Comparison of ENCODE assay signal across 25 cellular contexts in the genomic region with DNA sequence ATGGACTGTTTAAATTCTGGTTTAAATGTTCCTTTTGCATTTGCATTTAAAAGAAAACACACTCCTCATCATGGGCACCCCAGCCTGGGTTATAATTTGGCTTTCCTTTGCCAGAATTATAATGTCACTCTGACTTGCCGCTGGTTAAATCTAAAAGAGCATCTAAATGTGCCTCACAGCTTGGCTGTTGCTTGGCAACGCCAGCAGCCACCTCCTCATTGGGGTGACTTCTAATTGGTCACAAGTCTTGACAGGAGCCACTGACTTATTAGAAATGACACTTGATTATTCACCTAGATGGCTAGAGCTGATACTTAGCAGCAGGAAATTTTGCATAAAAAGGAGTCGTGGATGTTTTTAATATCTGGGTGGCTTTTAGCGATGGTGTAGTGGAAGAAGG.
DNase-seq lines count a peak whose midpoint lies in the region; TF ChIP-seq lines count a peak whose summit lies in the region.
"Had no signal": no experiment of that assay in that cellular context is flagged by ENCODE, and none has a peak within 500 bp of the region (broad histone marks: within the 10 kb centered on the region; RNA-seq: fewer than 3 reads in every experiment).

No MANE protein-coding gene starts in this region.

- no peak overlapping the region for H2AFZ ChIP-seq in neural progenitor cell (replicated peaks)

- H4K20me1 ChIP-seq in neural progenitor cell (ENCODE audit: low read depth), result no peaks in the 10 kb centered on the region

- no peaks in the 10 kb centered on the region for H3K36me3 ChIP-seq in neural progenitor cell
- no peaks in the 10 kb centered on the region for H3K36me3 ChIP-seq in esophagus muscularis mucosa
- H3K36me3 ChIP-seq: suprapubic skin had no signal

- CTCF ChIA-PET in Calu3 (lab: Charles Lee), result no interaction called here

- H3K4me1 Mint-ChIP-seq in neural progenitor cell (peaks cover 11% of the 10 kb centered on the region), Calu3 (ENCODE audit: low read depth, unreplicated experiment) (no peaks in the 10 kb centered on the region)

- BruUV-seq in Calu3 (replicated peaks; lab: Mats Ljungman, UMichigan), result no TSS peak

- intact Hi-C loops in Calu3 (cut with micrococcal nuclease; ENCODE audit: unreplicated experiment) (no loop called here), esophagus muscularis mucosa (cut with DNase I) (no loop called here)

- no peak for TF ChIP-seq EP300 in esophagus muscularis mucosa (IDR thresholded peaks at IDR 0.05)

- H3K4me1 ChIP-seq in neural progenitor cell, result no peaks in the 10 kb centered on the region
- no peaks in the 10 kb centered on the region for H3K4me1 ChIP-seq in esophagus muscularis mucosa
- H3K4me1 ChIP-seq: Caco-2, suprapubic skin had no signal

- DNase-seq in NCI-H524 (lab: John Stamatoyannopoulos, UW) (peak; percentile 50 to 52), NCI-H524 treated with DMSO at 0.1 percent for 48 hours (lab: John Stamatoyannopoulos, UW) (no peak), NCI-H2081 (lab: John Stamatoyannopoulos, UW) (peak; percentile 82 to 96), RKO (ENCODE audit: low spot score) (peak; percentile 29), neural progenitor cell (ENCODE audit: low spot score) (peak; percentile 20), Calu3 (no peak), NCI-H2196 treated with DMSO at 0.1 percent for 48 hours (lab: John Stamatoyannopoulos, UW; ENCODE audit: unreplicated experiment) (no peak), esophagus muscularis mucosa (ENCODE audit: extremely low spot score) (no peak)
- DNase-seq: activated CD4-positive, alpha-beta memory T cell treated with anti-CD3 and anti-CD28 coated beads, Interleukin-2, amount 10 ng/mL, durations not matched to agents 7 days and 5 days; activated effector memory CD4-positive, alpha-beta T cell treated with anti-CD3 and anti-CD28 coated beads, Interleukin-2, amount 50 U/mL, for 16 hours; activated naive CD8-positive, alpha-beta T cell treated with anti-CD3 and anti-CD28 coated beads, Interleukin-2, amount 50 U/mL, for 24 hours; Caco-2; cerebellar nuclear complex; EL; H9; MV-4-11; NK-92 treated with Interleukin-12 subunit alpha and Interleukin-12 subunit beta, amount 100 ng/mL, for 24 hours; right cardiac atrium; SHP77 treated with DMSO at 0.1 percent for 48 hours; stimulated activated CD4-positive, alpha-beta T cell treated with anti-CD3 and anti-CD28 coated beads, Interleukin-12 subunit alpha, Interleukin-12 subunit beta, amount 100 ng/mL, for 4 hours; stimulated activated CD4-positive, alpha-beta T cell treated with anti-CD3 and anti-CD28 coated beads, Interleukin-4, amount 100 ng/mL, for 24 hours; stimulated activated naive B cell treated with anti-CD40 and anti-IgM and Interleukin-4, amounts not matched to agents 10 μg/mL and 1 μg/mL and 100 μg/mL, for 72 hours had no signal

- H3K4me3 ChIP-seq in neural progenitor cell, result no peak overlapping the region
- H3K4me3 ChIP-seq in esophagus muscularis mucosa, result no peak overlapping the region
- H3K4me3 ChIP-seq: suprapubic skin had no signal

- no peaks in the 10 kb centered on the region for H3K27me3 ChIP-seq in neural progenitor cell
- no peaks in the 10 kb centered on the region for H3K27me3 ChIP-seq in esophagus muscularis mucosa
- H3K27me3 ChIP-seq: suprapubic skin had no signal

- no peaks in the 10 kb centered on the region for H3F3A ChIP-seq in neural progenitor cell (ENCODE audit: low read depth)

- 89% methylated on average over 4 of the region's 4 CpGs for WGBS in esophagus muscularis mucosa

- H3K27ac ChIP-seq in neural progenitor cell, result no peak overlapping the region
- H3K27ac ChIP-seq in esophagus muscularis mucosa (replicated peaks in 1 of 4), result no peak overlapping the region
- H3K27ac ChIP-seq: suprapubic skin had no signal

- H3K27me3 Mint-ChIP-seq in neural progenitor cell (ENCODE audit: insufficient read depth, low read depth) (peaks cover 3% of the 10 kb centered on the region), Calu3 (ENCODE audit: unreplicated experiment) (no peaks in the 10 kb centered on the region)

- H3K4me2 ChIP-seq in neural progenitor cell, result no peak overlapping the region

- no peak for TF ChIP-seq CTCF in neural progenitor cell (IDR thresholded peaks at IDR 0.05)
- no peak for TF ChIP-seq CTCF in Calu3 (IDR thresholded peaks at IDR 0.05; ENCODE audit: unreplicated experiment)
- no peak for TF ChIP-seq CTCF in esophagus muscularis mucosa (IDR thresholded peaks at IDR 0.05)

- no peak overlapping the region for H3K9ac ChIP-seq in neural progenitor cell

- no peak overlapping the region for H3K27ac Mint-ChIP-seq in neural progenitor cell
- no peak overlapping the region for H3K27ac Mint-ChIP-seq in Calu3 (ENCODE audit: unreplicated experiment)
- H3K27ac Mint-ChIP-seq: activated CD4-positive, alpha-beta memory T cell treated with anti-CD3 and anti-CD28 coated beads, Interleukin-2, amount 10 ng/mL, durations not matched to agents 7 days and 5 days; activated naive CD8-positive, alpha-beta T cell treated with anti-CD3 and anti-CD28 coated beads, Interleukin-2, amount 50 U/mL, for 24 hours; B cell; H9; memory B cell; stimulated activated naive B cell treated with anti-CD40 and anti-IgM and Interleukin-4, amounts not matched to agents 10 μg/mL and 1 μg/mL and 100 μg/mL, for 72 hours had no signal

- H3K4me3 Mint-ChIP-seq in neural progenitor cell (no peak overlapping the region), Calu3 (ENCODE audit: low read depth, unreplicated experiment) (no peak overlapping the region)
- H3K4me3 Mint-ChIP-seq: activated CD4-positive, alpha-beta memory T cell treated with anti-CD3 and anti-CD28 coated beads, Interleukin-2, amount 10 ng/mL, durations not matched to agents 7 days and 5 days; activated naive CD8-positive, alpha-beta T cell treated with anti-CD3 and anti-CD28 coated beads, Interleukin-2, amount 50 U/mL, for 24 hours; B cell; H9; memory B cell; stimulated activated naive B cell treated with anti-CD40 and anti-IgM and Interleukin-4, amounts not matched to agents 10 μg/mL and 1 μg/mL and 100 μg/mL, for 72 hours had no signal

- peaks cover 4% of the 10 kb centered on the region for H3K9me3 Mint-ChIP-seq in neural progenitor cell
- H3K9me3 Mint-ChIP-seq in Calu3 (ENCODE audit: low read depth, unreplicated experiment), result peaks cover 5% of the 10 kb centered on the region

- TF ChIP-seq POLR2A in esophagus muscularis mucosa (IDR thresholded peaks at IDR 0.05; ENCODE audit: low read depth), result no peak

- H3K36me3 Mint-ChIP-seq in neural progenitor cell (no peaks in the 10 kb centered on the region), Calu3 (ENCODE audit: insufficient read depth, unreplicated experiment) (no peaks in the 10 kb centered on the region)

- H3K9me3 ChIP-seq in neural progenitor cell (ENCODE audit: low read depth), result no peaks in the 10 kb centered on the region
- H3K9me3 ChIP-seq in esophagus muscularis mucosa, result peaks cover 0 to 20% (median 12%) of the 10 kb centered on the region in 4 donors
- H3K9me3 ChIP-seq: Caco-2, suprapubic skin had no signal

- no peaks in the 10 kb centered on the region for H3K79me2 ChIP-seq in neural progenitor cell (ENCODE audit: low read depth)

Comparison
In these comparisons a context has a peak if more than half of its experiments do, and no peak if none do; other contexts are left out.
1. DNase-seq: peak in NCI-H524 (2 of 2), NCI-H2081 (2 of 2), RKO (single experiment) and neural progenitor cell (single experiment); none in NCI-H524 treated with DMSO at 0.1 percent for 48 hours (single experiment), Calu3 (single experiment), NCI-H2196 treated with DMSO at 0.1 percent for 48 hours (single experiment) and esophagus muscularis mucosa (single experiment).